ENCODE assay signal across 1 cellular context in genomic region chr20:56808732-56809131, GRCh38.
TF ChIP-seq lines count a peak whose summit lies in the region.

No MANE protein-coding gene starts in this region.

TF ChIP-seq in H1, 55 proteins besides CTCF, POLR2A, EP300 and RAD21:
- TF ChIP-seq CHD1 (IDR thresholded peaks at IDR 0.05; ENCODE audit: low read depth, low read length) (no peak), POU5F1 (IDR thresholded peaks at IDR 0.05; ENCODE audit: low read depth, low read length) (no peak)
TF ChIP-seq in H1: peak in this region for 0.
